In the genomic region with DNA sequence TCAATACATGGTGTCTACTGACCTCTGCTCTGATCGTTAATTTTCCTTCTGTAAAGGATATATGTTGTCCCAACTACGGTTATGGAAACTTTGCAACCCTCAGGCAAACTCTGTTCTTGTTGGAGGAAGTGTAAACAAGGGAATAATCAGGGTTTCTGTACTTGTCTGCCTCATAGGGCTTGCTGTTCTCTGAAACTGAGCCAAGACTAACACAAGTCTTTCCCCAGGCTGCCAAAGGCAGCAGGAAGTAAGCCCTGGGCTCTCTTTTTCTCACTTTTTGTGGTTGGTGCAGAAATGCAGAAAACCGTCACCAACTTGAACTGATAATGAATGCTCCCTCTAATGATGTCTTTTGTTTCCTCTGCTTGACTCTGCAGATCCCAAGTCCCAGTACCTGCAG, we compare ENCODE assay signal across 1 cellular context.
TF ChIP-seq lines count a peak whose summit lies in the region.

No MANE protein-coding gene starts in this region.

TF ChIP-seq in HEK293, 187 proteins besides CTCF, POLR2A, EP300 and RAD21 (continued from another document and continues in another):
- TF ChIP-seq ZNF18 (tag by site-specific recombination; IDR thresholded peaks at IDR 0.05) (no peak), GFI1B (tag by site-specific recombination; IDR thresholded peaks at IDR 0.05) (0 out of 2 replicates have a peak, but pooled peaks have one; percentile 6), ZNF19 (tag by site-specific recombination; IDR thresholded peaks at IDR 0.05; ENCODE audit: low read depth) (no peak), ZNF239 (tag by site-specific recombination; IDR thresholded peaks at IDR 0.05) (no peak), ZNF280C (tag by site-specific recombination; IDR thresholded peaks at IDR 0.05) (no peak), ELK4 (IDR thresholded peaks at IDR 0.05; ENCODE audit: borderline replicate concordance, low read depth, low read length) (no peak), ZNF2 (tag by site-specific recombination; IDR thresholded peaks at IDR 0.05) (no peak), ZNF248 (tag by site-specific recombination; IDR thresholded peaks at IDR 0.05) (no peak), ZNF433 (tag by site-specific recombination; IDR thresholded peaks at IDR 0.05; ENCODE audit: low read depth) (no peak), IKZF3 (tag by site-specific recombination; IDR thresholded peaks at IDR 0.05) (no peak), ZNF202 (tag by site-specific recombination; IDR thresholded peaks at IDR 0.05; ENCODE audit: borderline replicate concordance) (no peak), ZNF629 (tag by site-specific recombination; IDR thresholded peaks at IDR 0.05) (peak; percentile 43; the same call in 1 of the 2 replicates), ZNF610 (tag by site-specific recombination; IDR thresholded peaks at IDR 0.05; ENCODE audit: borderline replicate concordance) (no peak), ZBTB48 (tag by site-specific recombination; IDR thresholded peaks at IDR 0.05) (peak; percentile 54; the same call in 1 of the 2 replicates), ZNF426 (tag by site-specific recombination; IDR thresholded peaks at IDR 0.05) (no peak), ZNF558 (tag by site-specific recombination; IDR thresholded peaks at IDR 0.05) (no peak), ZNF701 (tag by site-specific recombination; IDR thresholded peaks at IDR 0.05) (no peak), ZIC2 (tag by site-specific recombination; IDR thresholded peaks at IDR 0.05) (peak; percentile 22; the same call in 1 of the 2 replicates), SCRT2 (tag by site-specific recombination; IDR thresholded peaks at IDR 0.05) (no peak), ZNF549 (tag by site-specific recombination; IDR thresholded peaks at IDR 0.05) (no peak), REPIN1 (tag by site-specific recombination; IDR thresholded peaks at IDR 0.05; ENCODE audit: low read depth) (no peak), ZNF510 (tag by site-specific recombination; IDR thresholded peaks at IDR 0.05; ENCODE audit: insufficient replicate concordance) (no peak), MYNN (tag by site-specific recombination; IDR thresholded peaks at IDR 0.05; ENCODE audit: borderline replicate concordance) (no peak), ZNF155 (tag by site-specific recombination; IDR thresholded peaks at IDR 0.05) (no peak), ZNF514 (tag by site-specific recombination; IDR thresholded peaks at IDR 0.05) (no peak), ZFP37 (tag by site-specific recombination; IDR thresholded peaks at IDR 0.05) (no peak), ZBTB8A (tag by site-specific recombination; IDR thresholded peaks at IDR 0.05) (no peak), ZNF37A (tag by site-specific recombination; IDR thresholded peaks at IDR 0.05) (no peak), ZNF292 (tag by site-specific recombination; IDR thresholded peaks at IDR 0.05; ENCODE audit: borderline replicate concordance, low read depth) (no peak), ZNF266 (tag by site-specific recombination; IDR thresholded peaks at IDR 0.05; ENCODE audit: low read depth) (no peak), ZNF658 (tag by site-specific recombination; IDR thresholded peaks at IDR 0.05) (no peak), PRDM1 (tag by site-specific recombination; IDR thresholded peaks at IDR 0.05) (no peak), HOXA7 (CRISPR knock-in tag; IDR thresholded peaks at IDR 0.05; ENCODE audit: borderline replicate concordance) (no peak), ZNF843 (tag by site-specific recombination; IDR thresholded peaks at IDR 0.05) (0 out of 2 replicates have a peak, but pooled peaks have one; percentile 39), ZNF600 (tag by site-specific recombination; IDR thresholded peaks at IDR 0.05) (peak; percentile 71), ZXDB (tag by site-specific recombination; IDR thresholded peaks at IDR 0.05) (no peak; the same call in 1 of the 2 replicates), ZNF677 (tag by site-specific recombination; IDR thresholded peaks at IDR 0.05) (no peak), TRIM28 (IDR thresholded peaks at IDR 0.05; ENCODE audit: borderline replicate concordance, low read length) (peak; percentile 35; the same call in 1 of the 2 replicates), ZNF404 (tag by site-specific recombination; IDR thresholded peaks at IDR 0.05) (no peak), ZNF704 (tag by site-specific recombination; IDR thresholded peaks at IDR 0.05) (no peak), ZNF341 (tag by site-specific recombination; IDR thresholded peaks at IDR 0.05; ENCODE audit: low read depth) (no peak), SP7 (tag by site-specific recombination; IDR thresholded peaks at IDR 0.05) (no peak), FEZF1 (tag by site-specific recombination; IDR thresholded peaks at IDR 0.05) (peak; percentile 72), ZNF530 (tag by site-specific recombination; IDR thresholded peaks at IDR 0.05; ENCODE audit: low read depth) (no peak), ZFHX2 (tag by site-specific recombination; conservative IDR thresholded peaks at IDR 0.05) (no peak), ZNF621 (tag by site-specific recombination; IDR thresholded peaks at IDR 0.05) (no peak), ZNF350 (tag by site-specific recombination; IDR thresholded peaks at IDR 0.05) (no peak), ZNF23 (tag by site-specific recombination; IDR thresholded peaks at IDR 0.05; ENCODE audit: borderline replicate concordance) (no peak), ZNF133 (tag by site-specific recombination; IDR thresholded peaks at IDR 0.05) (no peak), ZNF148 (tag by site-specific recombination; IDR thresholded peaks at IDR 0.05; ENCODE audit: borderline replicate concordance) (no peak), GLI2 (tag by site-specific recombination; IDR thresholded peaks at IDR 0.05; ENCODE audit: borderline replicate concordance, low read depth) (no peak), ZBTB17 (tag by site-specific recombination; IDR thresholded peaks at IDR 0.05) (no peak), PRDM6 (tag by site-specific recombination; IDR thresholded peaks at IDR 0.05) (peak; percentile 92), ZSCAN16 (tag by site-specific recombination; IDR thresholded peaks at IDR 0.05) (no peak), ZNF521 (tag by site-specific recombination; IDR thresholded peaks at IDR 0.05) (no peak)
- TF ChIP-seq, protein P1, sequence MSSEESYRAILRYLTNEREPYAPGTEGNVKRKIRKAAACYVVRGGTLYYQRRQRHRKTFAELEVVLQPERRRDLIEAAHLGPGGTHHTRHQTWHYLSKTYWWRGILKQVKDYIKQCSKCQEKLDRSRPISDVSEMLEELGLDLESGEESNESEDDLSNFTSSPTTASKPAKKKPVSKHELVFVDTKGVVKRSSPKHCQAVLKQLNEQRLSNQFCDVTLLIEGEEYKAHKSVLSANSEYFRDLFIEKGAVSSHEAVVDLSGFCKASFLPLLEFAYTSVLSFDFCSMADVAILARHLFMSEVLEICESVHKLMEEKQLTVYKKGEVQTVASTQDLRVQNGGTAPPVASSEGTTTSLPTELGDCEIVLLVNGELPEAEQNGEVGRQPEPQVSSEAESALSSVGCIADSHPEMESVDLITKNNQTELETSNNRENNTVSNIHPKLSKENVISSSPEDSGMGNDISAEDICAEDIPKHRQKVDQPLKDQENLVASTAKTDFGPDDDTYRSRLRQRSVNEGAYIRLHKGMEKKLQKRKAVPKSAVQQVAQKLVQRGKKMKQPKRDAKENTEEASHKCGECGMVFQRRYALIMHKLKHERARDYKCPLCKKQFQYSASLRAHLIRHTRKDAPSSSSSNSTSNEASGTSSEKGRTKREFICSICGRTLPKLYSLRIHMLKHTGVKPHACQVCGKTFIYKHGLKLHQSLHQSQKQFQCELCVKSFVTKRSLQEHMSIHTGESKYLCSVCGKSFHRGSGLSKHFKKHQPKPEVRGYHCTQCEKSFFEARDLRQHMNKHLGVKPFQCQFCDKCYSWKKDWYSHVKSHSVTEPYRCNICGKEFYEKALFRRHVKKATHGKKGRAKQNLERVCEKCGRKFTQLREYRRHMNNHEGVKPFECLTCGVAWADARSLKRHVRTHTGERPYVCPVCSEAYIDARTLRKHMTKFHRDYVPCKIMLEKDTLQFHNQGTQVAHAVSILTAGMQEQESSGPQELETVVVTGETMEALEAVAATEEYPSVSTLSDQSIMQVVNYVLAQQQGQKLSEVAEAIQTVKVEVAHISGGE (tag by site-specific recombination; conservative IDR thresholded peaks at IDR 0.05; ENCODE audit: low read depth) = no peak
- TF ChIP-seq, protein P2, sequence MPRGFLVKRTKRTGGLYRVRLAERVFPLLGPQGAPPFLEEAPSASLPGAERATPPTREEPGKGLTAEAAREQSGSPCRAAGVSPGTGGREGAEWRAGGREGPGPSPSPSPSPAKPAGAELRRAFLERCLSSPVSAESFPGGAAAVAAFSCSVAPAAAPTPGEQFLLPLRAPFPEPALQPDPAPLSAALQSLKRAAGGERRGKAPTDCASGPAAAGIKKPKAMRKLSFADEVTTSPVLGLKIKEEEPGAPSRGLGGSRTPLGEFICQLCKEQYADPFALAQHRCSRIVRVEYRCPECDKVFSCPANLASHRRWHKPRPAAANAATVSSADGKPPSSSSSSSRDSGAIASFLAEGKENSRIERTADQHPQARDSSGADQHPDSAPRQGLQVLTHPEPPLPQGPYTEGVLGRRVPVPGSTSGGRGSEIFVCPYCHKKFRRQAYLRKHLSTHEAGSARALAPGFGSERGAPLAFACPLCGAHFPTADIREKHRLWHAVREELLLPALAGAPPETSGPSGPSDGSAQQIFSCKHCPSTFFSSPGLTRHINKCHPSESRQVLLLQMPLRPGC (tag by site-specific recombination; IDR thresholded peaks at IDR 0.05) = no peak
